17 cellular contexts compared by ENCODE assay signal in the genomic region with DNA sequence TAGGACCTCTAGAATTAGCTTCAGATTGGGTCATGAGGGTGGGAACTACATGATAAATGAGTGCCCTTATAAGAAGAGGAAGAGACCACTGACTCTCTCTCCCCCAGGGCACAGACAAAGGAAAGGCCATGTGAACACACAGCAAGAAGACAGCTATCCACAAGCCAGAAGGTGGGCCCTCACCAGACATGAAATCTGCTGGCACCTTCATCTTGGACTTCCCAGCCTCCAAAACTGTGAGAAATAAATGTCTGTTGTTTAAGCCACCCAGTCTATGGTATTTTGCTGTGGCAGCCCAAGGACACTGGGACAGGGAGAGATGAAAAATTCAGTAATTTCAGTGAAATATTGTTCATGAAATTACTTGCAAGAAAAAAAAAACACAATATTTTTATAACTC. TPM values are rescaled to one million over a fixed set of nuclear protein-coding genes. Genes with fewer than 3 reads are reported as not detected.
DNase-seq lines count a peak whose midpoint lies in the region; ATAC-seq and TF ChIP-seq lines count a peak whose summit lies in the region.
"Had no signal": no experiment of that assay in that cellular context is flagged by ENCODE, and none has a peak within 500 bp of the region (broad histone marks: within the 10 kb centered on the region; RNA-seq: fewer than 3 reads in every experiment).

No MANE protein-coding gene starts in this region.

- H3K27me3 ChIP-seq in heart right ventricle (peaks cover 0 to 6% (median 0%) of the 10 kb centered on the region in 7 donors), neural progenitor cell (no peaks in the 10 kb centered on the region), uterus (no peaks in the 10 kb centered on the region)

- H3K27ac ChIP-seq in heart right ventricle: peak overlapping the region in 6 of 10 donors; percentile 1 to 57 (median 38)
- H3K27ac ChIP-seq in neural progenitor cell: no peak overlapping the region
- H3K27ac ChIP-seq in uterus: peak overlapping the region; percentile 75 to 78

- peaks cover 63% of the 10 kb centered on the region for H3K4me1 Mint-ChIP-seq in chondrocyte (ENCODE audit: low read depth)
- peaks cover 58% of the 10 kb centered on the region for H3K4me1 Mint-ChIP-seq in neural progenitor cell
- peaks cover 9% of the 10 kb centered on the region for H3K4me1 Mint-ChIP-seq in activated T-helper 2 cell treated with anti-CD3 and anti-CD28 coated beads, Interferon-gamma antibody, Interleukin-2, Interleukin-4, amounts not matched to agents 10 μg/mL and 5 μg/mL and 100 μg/mL, durations not matched to agents 14 hours and 24 hours and 36 hours (ENCODE audit: low read depth)

- peaks cover 100% of the 10 kb centered on the region for H3K79me2 ChIP-seq in neural progenitor cell (ENCODE audit: low read depth)

- H3K27ac Mint-ChIP-seq in chondrocyte (ENCODE audit: unreplicated experiment) (peak overlapping the region; percentile 64), neural progenitor cell (peak overlapping the region; percentile 52)
- no peak overlapping the region for H3K27ac Mint-ChIP-seq in activated T-helper 2 cell treated with anti-CD3 and anti-CD28 coated beads, Interferon-gamma antibody, Interleukin-2, Interleukin-4, amounts not matched to agents 10 μg/mL and 5 μg/mL and 100 μg/mL, durations not matched to agents 14 hours and 24 hours and 36 hours
- H3K27ac Mint-ChIP-seq: immature natural killer cell had no signal

- H3K4me2 ChIP-seq in neural progenitor cell: no peak overlapping the region

- no peak for TF ChIP-seq CTCF in heart right ventricle (IDR thresholded peaks at IDR 0.05)
- TF ChIP-seq CTCF in chondrocyte (IDR thresholded peaks at IDR 0.05): no peak
- no peak for TF ChIP-seq CTCF in neural progenitor cell (IDR thresholded peaks at IDR 0.05)
- no peak for TF ChIP-seq CTCF in uterus (IDR thresholded peaks at IDR 0.05)

- H3K27me3 Mint-ChIP-seq in chondrocyte (ENCODE audit: low read depth) (no peaks in the 10 kb centered on the region), neural progenitor cell (ENCODE audit: insufficient read depth, low read depth) (no peaks in the 10 kb centered on the region)
- peaks cover 24% of the 10 kb centered on the region for H3K27me3 Mint-ChIP-seq in activated T-helper 2 cell treated with anti-CD3 and anti-CD28 coated beads, Interferon-gamma antibody, Interleukin-2, Interleukin-4, amounts not matched to agents 10 μg/mL and 5 μg/mL and 100 μg/mL, durations not matched to agents 14 hours and 24 hours and 36 hours (ENCODE audit: low read depth)

- intact Hi-C loops in heart right ventricle (cut with DNase I) (loop anchor here in 3 of 10 donors (10.0 kb wide), 3 partner anchors 48 to 88 kb away; no protein-coding TSS in a partner anchor), Right ventricle myocardium superior (cut with DNase I) (no loop called here), uterus (cut with DNase I; ENCODE audit: low total_unique reads) (no loop called here)
- intact Hi-C loops in activated T-helper 2 cell treated with anti-CD3 and anti-CD28 coated beads, Interferon-gamma antibody, Interleukin-2, Interleukin-4, amounts not matched to agents 10 μg/mL and 5 μg/mL and 100 μg/mL, durations not matched to agents 14 hours and 24 hours and 36 hours (cut with micrococcal nuclease): no loop called here

- H3K4me1 ChIP-seq in heart right ventricle: peaks cover 4 to 78% (median 43%) of the 10 kb centered on the region in 9 donors
- peaks cover 47% of the 10 kb centered on the region for H3K4me1 ChIP-seq in neural progenitor cell
- peaks cover 14 to 20% of the 10 kb centered on the region in 2 donors for H3K4me1 ChIP-seq in uterus

- TF ChIP-seq POLR2A in uterus (IDR thresholded peaks at IDR 0.05): no peak

- peaks cover 0 to 11% (median 0%) of the 10 kb centered on the region in 9 donors for H3K36me3 ChIP-seq in heart right ventricle
- H3K36me3 ChIP-seq in neural progenitor cell: no peaks in the 10 kb centered on the region
- H3K36me3 ChIP-seq in uterus: no peaks in the 10 kb centered on the region

- H3K4me3 Mint-ChIP-seq in chondrocyte (ENCODE audit: unreplicated experiment): no peak overlapping the region
- H3K4me3 Mint-ChIP-seq in neural progenitor cell: no peak overlapping the region
- no peak overlapping the region for H3K4me3 Mint-ChIP-seq in activated T-helper 2 cell treated with anti-CD3 and anti-CD28 coated beads, Interferon-gamma antibody, Interleukin-2, Interleukin-4, amounts not matched to agents 10 μg/mL and 5 μg/mL and 100 μg/mL, durations not matched to agents 14 hours and 24 hours and 36 hours (ENCODE audit: low read depth)
- H3K4me3 Mint-ChIP-seq: immature natural killer cell had no signal

- H4K20me1 ChIP-seq in neural progenitor cell (ENCODE audit: low read depth): peaks cover 70% of the 10 kb centered on the region

- H3K9me3 ChIP-seq in heart right ventricle (no peaks in the 10 kb centered on the region), neural progenitor cell (ENCODE audit: low read depth) (no peaks in the 10 kb centered on the region), uterus (no peaks in the 10 kb centered on the region)
- H3K9me3 ChIP-seq: mucosa of descending colon had no signal

- H3K9ac ChIP-seq in neural progenitor cell: no peak overlapping the region

- H3K36me3 Mint-ChIP-seq in chondrocyte (ENCODE audit: low read depth) (peaks cover 5% of the 10 kb centered on the region), neural progenitor cell (peaks cover 21% of the 10 kb centered on the region)
- no peaks in the 10 kb centered on the region for H3K36me3 Mint-ChIP-seq in activated T-helper 2 cell treated with anti-CD3 and anti-CD28 coated beads, Interferon-gamma antibody, Interleukin-2, Interleukin-4, amounts not matched to agents 10 μg/mL and 5 μg/mL and 100 μg/mL, durations not matched to agents 14 hours and 24 hours and 36 hours (ENCODE audit: low read depth)
- H3K36me3 Mint-ChIP-seq: immature natural killer cell had no signal

- DNase-seq in heart right ventricle (no peak), Right ventricle myocardium superior (no peak), chondrocyte (ENCODE audit: low spot score) (no peak), neural progenitor cell (ENCODE audit: low spot score) (no peak), uterus (no peak), T-helper 9 cell (no peak)
- DNase-seq in activated T-helper 2 cell treated with anti-CD3 and anti-CD28 coated beads, Interferon-gamma antibody, Interleukin-2, Interleukin-4, amounts not matched to agents 10 μg/mL and 5 μg/mL and 100 μg/mL, durations not matched to agents 14 hours and 24 hours and 36 hours (ENCODE audit: low spot score): no peak
- DNase-seq: ACHN; amygdala; foreskin melanocyte; immature natural killer cell; mucosa of descending colon; NCI-H2171 treated with DMSO at 0.1 percent for 48 hours; stimulated activated naive CD8-positive, alpha-beta T cell treated with anti-CD3 and anti-CD28 coated beads, Interleukin-15, Interleukin-2, amounts not matched to agents 100 U/mL and 50 U/mL, for 24 hours had no signal

- H3K4me3 ChIP-seq in heart right ventricle (no peak overlapping the region), neural progenitor cell (no peak overlapping the region), uterus (no peak overlapping the region)
- H3K4me3 ChIP-seq: HAP-1, mucosa of descending colon had no signal

- H3F3A ChIP-seq in neural progenitor cell (ENCODE audit: low read depth): peaks cover 25% of the 10 kb centered on the region

- H2AFZ ChIP-seq in neural progenitor cell (replicated peaks): no peak overlapping the region

- ATAC-seq in heart right ventricle: no peak
- no peak for ATAC-seq in Right ventricle myocardium superior (ENCODE audit: poor library complexity)
- no peak for ATAC-seq in HG03039 (IDR thresholded peaks at IDR 0.05; ENCODE audit: unreplicated experiment)
- ATAC-seq: activated CD4-positive, CD25-positive, alpha-beta regulatory T cell treated with anti-CD3 and anti-CD28 coated beads, Interleukin-2, amount 50 U/mL, for 24 hours; stimulated activated naive CD8-positive, alpha-beta T cell treated with anti-CD3 and anti-CD28 coated beads, Interleukin-15, Interleukin-2, amounts not matched to agents 100 U/mL and 50 U/mL, for 24 hours had no signal

- H3K9me3 Mint-ChIP-seq in chondrocyte (ENCODE audit: low read depth) (no peaks in the 10 kb centered on the region), neural progenitor cell (peaks cover 10% of the 10 kb centered on the region)
- H3K9me3 Mint-ChIP-seq in activated T-helper 2 cell treated with anti-CD3 and anti-CD28 coated beads, Interferon-gamma antibody, Interleukin-2, Interleukin-4, amounts not matched to agents 10 μg/mL and 5 μg/mL and 100 μg/mL, durations not matched to agents 14 hours and 24 hours and 36 hours: no peaks in the 10 kb centered on the region

RNA-seq across cellular contexts. Expression of gene RBFOX2, which starts 5.9 kb away (rescaled TPM):
- total RNA-seq in heart right ventricle (100 to 1,000 TPM in 4 of 10 donors, 10 to 100 TPM in 6; 68.3 to 105 (median 95.0) TPM), Right ventricle myocardium superior (74.4 TPM), chondrocyte (140 to 148 TPM (median 147 TPM) in 3 replicates), neural progenitor cell (ENCODE audit: low replicate concordance) (163 and 206 TPM in 2 replicates), uterus (100 to 1,000 TPM in 2 of 4 donors, 10 to 100 TPM in 2; 81.0 to 311 (median 147) TPM)
- polyA plus RNA-seq in heart right ventricle: 10 to 100 TPM; 18.0 to 36.0 TPM
- total RNA-seq in activated T-helper 2 cell treated with anti-CD3 and anti-CD28 coated beads, Interferon-gamma antibody, Interleukin-2, Interleukin-4, amounts not matched to agents 10 μg/mL and 5 μg/mL and 100 μg/mL, durations not matched to agents 14 hours and 24 hours and 36 hours: 3.2 and 3.5 TPM in 2 replicates

Comparison
In these comparisons a context has a peak if more than half of its experiments do, and no peak if none do; other contexts are left out.
1. RNA of gene RBFOX2, which starts 5.9 kb away (total RNA-seq): 81.0 to 311 TPM in uterus, 163 to 206 TPM in neural progenitor cell, 140 to 148 TPM in chondrocyte, 68.3 to 105 TPM in heart right ventricle and 74.4 TPM in Right ventricle myocardium superior (single experiment); 3.2 to 3.5 TPM in activated T-helper 2 cell treated with anti-CD3 and anti-CD28 coated beads, Interferon-gamma antibody, Interleukin-2, Interleukin-4, amounts not matched to agents 10 μg/mL and 5 μg/mL and 100 μg/mL, durations not matched to agents 14 hours and 24 hours and 36 hours; every median in the first group is over 10 times any median in the second.